ENCODE assay signal across 7 cellular contexts in the genomic region with DNA sequence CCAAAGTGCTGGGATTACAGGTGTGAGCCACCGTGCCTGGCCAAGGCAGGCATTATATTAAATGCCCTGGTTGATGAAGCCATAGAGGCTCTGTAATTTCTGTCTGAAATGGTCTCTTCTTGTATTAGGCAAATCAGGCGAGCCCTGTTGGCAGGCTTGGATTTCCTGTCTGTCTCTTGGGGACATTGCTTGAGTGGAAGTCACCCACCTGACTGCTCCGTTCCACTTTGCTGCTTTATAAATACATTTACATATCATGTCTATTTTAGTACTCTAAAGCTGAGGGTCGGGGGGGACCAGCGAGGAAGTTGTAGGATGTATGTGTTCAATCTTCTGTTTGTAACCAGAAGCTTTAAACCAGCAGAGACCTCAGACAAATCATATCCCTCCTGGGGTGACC.
A peak's percentile ranks its signal among the peaks of the same experiment; 100 is the strongest.
DNase-seq lines count a peak whose midpoint lies in the region; ATAC-seq, FAIRE-seq and TF ChIP-seq lines count a peak whose summit lies in the region.
"Not testable (repeated sequence)": the region's sequence is repeated elsewhere in the genome, so short reads cannot be mapped to it uniquely, and the experiment has no call there.

No MANE protein-coding gene starts in this region.

- peak overlapping the region; percentile 90 for H3K27ac ChIP-seq in OCI-LY1 (ENCODE audit: low read depth, low read length, poor library complexity, severe bottlenecking)
- H3K27ac ChIP-seq in GM12878 (ENCODE audit: control insufficient read depth, insufficient read depth): not testable (repeated sequence)

- not testable (repeated sequence) for TF ChIP-seq POLR2A in GM12878 (IDR thresholded peaks at IDR 0.05; ENCODE audit: low read depth, low read length)

- H3K27me3 Mint-ChIP-seq in naive B cell: not testable (repeated sequence)

- SMC1A ChIA-PET in GM12878 (lab: Charles Lee; ENCODE audit: uncharacterized antibody, unreplicated experiment): not testable (repeated sequence)

- POLR2A ChIA-PET in GM12878 (lab: Charles Lee): not testable (repeated sequence)

- not testable (repeated sequence) for BruUV-seq in GM12878 (replicated peaks; lab: Mats Ljungman, UMichigan)

- FAIRE-seq in GM12878 (lab: Jason Lieb, UNC): not testable (repeated sequence)

- not testable (repeated sequence) for H3K27me3 ChIP-seq in OCI-LY1 (ENCODE audit: insufficient read depth, low read length); GM12878 (replicated peaks in 1 of 2; ENCODE audit: control insufficient read depth in 2 of 2, insufficient read depth in 2 of 2, low read length in 1 of 2)

- peak overlapping the region in 6 of 8 donors; percentile 50 to 78 (median 65) for H3K4me3 Mint-ChIP-seq in naive B cell

- intact Hi-C loops in GM12878 (cut with micrococcal nuclease; ENCODE audit: unreplicated experiment): not testable (repeated sequence)

- peak overlapping the region in 1 of 6 donors; percentile 77 for H3K27ac Mint-ChIP-seq in naive B cell

- ATAC-seq in GM18511 (IDR thresholded peaks at IDR 0.05; ENCODE audit: unreplicated experiment) (peak; percentile 67), GM19397 (IDR thresholded peaks at IDR 0.05; ENCODE audit: unreplicated experiment) (peak; percentile 70), GM21825 (IDR thresholded peaks at IDR 0.05; ENCODE audit: unreplicated experiment) (peak; percentile 58), HG03103 (IDR thresholded peaks at IDR 0.05; ENCODE audit: low read depth, unreplicated experiment) (peak; percentile 51), GM12878 (peak; percentile 83), naive B cell (ENCODE audit: low read depth in 2 of 2) (peak; percentile 93 to 94)

- H3F3A ChIP-seq in OCI-LY1 (ENCODE audit: insufficient read depth, low read length): not testable (repeated sequence)

- peaks cover 0 to 16% (median 5%) of the 10 kb centered on the region in 3 donors for H3K4me1 Mint-ChIP-seq in naive B cell

- not testable (repeated sequence) for H3K9me2 ChIP-seq in OCI-LY1 (ENCODE audit: low read depth, low read length)

- H3K36me3 ChIP-seq in OCI-LY1 (ENCODE audit: insufficient read depth, low read length); GM12878 (ENCODE audit: control insufficient read depth in 2 of 2, insufficient read depth in 2 of 2, low read length in 1 of 2): not testable (repeated sequence)

- not testable (repeated sequence) for H4K20me1 ChIP-seq in OCI-LY1 (ENCODE audit: insufficient read depth, low read length); GM12878 (ENCODE audit: control insufficient read depth, insufficient read depth)

- TF ChIP-seq EP300 in GM12878 (IDR thresholded peaks at IDR 0.05; ENCODE audit: borderline replicate concordance in 1 of 2, control insufficient read depth in 1 of 2, low read depth in 2 of 2, low read length in 2 of 2): not testable (repeated sequence)

- 0 out of 2 replicates have a peak overlapping the region, but pooled peaks have one; percentile 67 for H3K4me2 ChIP-seq in OCI-LY1 (ENCODE audit: low read length)
- H3K4me2 ChIP-seq in GM12878 (ENCODE audit: control insufficient read depth, insufficient read depth): not testable (repeated sequence)

- in situ Hi-C loops in GM12878 (cut with MboI): not testable (repeated sequence)

- H2AFZ ChIP-seq in OCI-LY1 (ENCODE audit: low read length); GM12878 (ENCODE audit: control insufficient read depth, low read depth, low read length): not testable (repeated sequence)

- H3K9ac ChIP-seq in OCI-LY1 (ENCODE audit: low read length); GM12878 (ENCODE audit: control insufficient read depth, insufficient read depth, low read length): not testable (repeated sequence)

- not testable (repeated sequence) for H3K9me3 Mint-ChIP-seq in naive B cell

- H3K79me2 ChIP-seq in OCI-LY1 (ENCODE audit: insufficient read depth, low read length); GM12878 (ENCODE audit: control insufficient read depth, insufficient read depth, low read length): not testable (repeated sequence)

- 0% methylated on average over 2 of the region's 5 CpGs for WGBS in GM12878 (ENCODE audit: insufficient coverage, insufficient replicate concordance, low lambda C conversion rate, missing lambda C conversion rate)

- TF ChIP-seq RAD21 in GM12878 (IDR thresholded peaks at IDR 0.05; ENCODE audit: insufficient read depth, low read depth, low read length): not testable (repeated sequence)

- CTCF ChIA-PET in GM12878 (lab: Yijun Ruan, JAX): not testable (repeated sequence)

- peak overlapping the region; percentile 74 for H3K4me3 ChIP-seq in OCI-LY1 (ENCODE audit: low read depth, low read length, poor library complexity, severe bottlenecking)
- not testable (repeated sequence) for H3K4me3 ChIP-seq in GM12878

- not testable (repeated sequence) for TF ChIP-seq CTCF in OCI-LY1 (IDR thresholded peaks at IDR 0.05; ENCODE audit: low read length); GM12878 (IDR thresholded peaks at IDR 0.05 in 2 of 3, conservative IDR thresholded peaks at IDR 0.05 in 1 of 3; ENCODE audit: control insufficient read depth in 2 of 3, extremely low read depth in 1 of 3, insufficient read depth in 1 of 3, low read depth in 3 of 3, low read length in 3 of 3)

- RAD21 ChIA-PET in GM12878 (lab: Charles Lee; ENCODE audit: unreplicated experiment): not testable (repeated sequence)

- not testable (repeated sequence) for H3K4me1 ChIP-seq in OCI-LY1 (ENCODE audit: insufficient read depth, low read length, severe bottlenecking); GM12878 (ENCODE audit: control insufficient read depth, insufficient read depth, low read length)

- not testable (repeated sequence) for H3K36me3 Mint-ChIP-seq in naive B cell

- DNase-seq in GM12878 (ENCODE audit: low read depth, low spot score): not testable (repeated sequence)
- peak; percentile 74 for DNase-seq in naive B cell

- H3K9me3 ChIP-seq in OCI-LY1 (ENCODE audit: low read length); GM12878 (replicated peaks; ENCODE audit: control insufficient read depth, insufficient read depth, low read length): not testable (repeated sequence)
